ENCODE assay signal across 20 cellular contexts in genomic region chr11:77197626-77198320, GRCh38.
DNase-seq lines count a peak whose midpoint lies in the region; ATAC-seq and TF ChIP-seq lines count a peak whose summit lies in the region.
"Had no signal": no experiment of that assay in that cellular context is flagged by ENCODE, and none has a peak within 500 bp of the region (broad histone marks: within the 10 kb centered on the region; RNA-seq: fewer than 3 reads in every experiment).

No MANE protein-coding gene starts in this region.

- ATAC-seq in Right ventricle myocardium superior (ENCODE audit: poor library complexity) (no peak), Right ventricle myocardium inferior (no peak), RWPE2 (ENCODE audit: low read depth) (no peak), HG03432 (IDR thresholded peaks at IDR 0.05; ENCODE audit: unreplicated experiment) (no peak)
- ATAC-seq: gastroesophageal sphincter, sciatic nerve, T-helper 17 cell had no signal

- H3K9me3 ChIP-seq in RWPE2 (ENCODE audit: severe bottlenecking): no peaks in the 10 kb centered on the region
- no peaks in the 10 kb centered on the region for H3K9me3 ChIP-seq in tibial artery
- H3K9me3 ChIP-seq: gastroesophageal sphincter, MG63, SK-N-SH, tibial nerve had no signal

- H3K27me3 ChIP-seq in RWPE2 (ENCODE audit: insufficient read depth, poor library complexity, severe bottlenecking): no peaks in the 10 kb centered on the region
- H3K27me3 ChIP-seq in tibial artery: no peaks in the 10 kb centered on the region
- H3K27me3 ChIP-seq: hepatocyte, MG63, tibial nerve had no signal

- TF ChIP-seq CTCF in RWPE2 (IDR thresholded peaks at IDR 0.05; ENCODE audit: poor library complexity, severe bottlenecking) (no peak), tibial artery (IDR thresholded peaks at IDR 0.05) (no peak)

- H3K4me1 ChIP-seq in RWPE2 (ENCODE audit: insufficient read depth, poor library complexity, severe bottlenecking) (no peaks in the 10 kb centered on the region), tibial artery (no peaks in the 10 kb centered on the region)
- H3K4me1 ChIP-seq: gastroesophageal sphincter, tibial nerve had no signal

- H3K4me3 ChIP-seq in RWPE2 (ENCODE audit: severe bottlenecking): no peak overlapping the region
- H3K4me3 ChIP-seq in tibial artery: no peak overlapping the region
- H3K4me3 ChIP-seq: gastroesophageal sphincter, GM12878, hepatocyte, MG63, tibial nerve had no signal

- H3K27ac ChIP-seq in RWPE2 (ENCODE audit: poor library complexity, severe bottlenecking): no peak overlapping the region
- no peak overlapping the region for H3K27ac ChIP-seq in tibial artery
- H3K27ac ChIP-seq: gastroesophageal sphincter, hepatocyte, tibial nerve had no signal

- intact Hi-C loops in Right ventricle myocardium superior (cut with DNase I): no loop called here
- intact Hi-C loops in Right ventricle myocardium inferior (cut with DNase I): loop anchor here (5.0 kb wide), 1 partner anchor 350 kb away; no protein-coding TSS in a partner anchor
- intact Hi-C loops in tibial artery (cut with DNase I; ENCODE audit: low total_unique reads): loop anchor here (10.0 kb wide), 1 partner anchor 347 kb away; no protein-coding TSS in a partner anchor

- DNase-seq in Right ventricle myocardium superior (peak; percentile 22), Right ventricle myocardium inferior (ENCODE audit: missing footprints) (no peak), RWPE2 (ENCODE audit: low spot score) (peak; percentile 35), mesenteric fat pad (ENCODE audit: low spot score) (peak; percentile 67), tibial artery (peak; percentile 3 to 42), NCI-H774 (lab: John Stamatoyannopoulos, UW) (no peak)
- DNase-seq: activated CD4-positive, alpha-beta T cell treated with anti-CD3 and anti-CD28 coated beads for 4 hours; GOT3; KG1; MG63; NCI-H2029; NCI-H524 treated with DMSO at 0.1 percent for 48 hours had no signal

- no peaks in the 10 kb centered on the region for H3K36me3 ChIP-seq in RWPE2 (ENCODE audit: low read depth)
- H3K36me3 ChIP-seq in tibial artery: no peaks in the 10 kb centered on the region
- H3K36me3 ChIP-seq: MG63 had no signal

Comparison
In these comparisons a context has a peak if more than half of its experiments do, and no peak if none do; other contexts are left out.
1. DNase-seq: peak in Right ventricle myocardium superior (single experiment), RWPE2 (single experiment), mesenteric fat pad (single experiment) and tibial artery (2 of 2); none in Right ventricle myocardium inferior (single experiment) and NCI-H774 (single experiment).